In genomic region chr20:1390552-1391403, GRCh38 we compare ENCODE assay signal across 9 cellular contexts. TPM values are rescaled to one million over a fixed set of nuclear protein-coding genes. Genes with fewer than 3 reads are reported as not detected.
DNase-seq lines count a peak whose midpoint lies in the region; ATAC-seq, FAIRE-seq and TF ChIP-seq lines count a peak whose summit lies in the region.
"Had no signal": no experiment of that assay in that cellular context is flagged by ENCODE, and none has a peak within 500 bp of the region (broad histone marks: within the 10 kb centered on the region; RNA-seq: fewer than 3 reads in every experiment).

No MANE protein-coding gene starts in this region.

- peaks cover 71% of the 10 kb centered on the region for H3K79me2 ChIP-seq in keratinocyte (ENCODE audit: control insufficient read depth, insufficient read depth, low read length)

- TF ChIP-seq POLR2A in suprapubic skin (IDR thresholded peaks at IDR 0.05): no peak

- DNase-seq in activated CD4-positive, alpha-beta T cell treated with anti-CD3 and anti-CD28 coated beads, Interleukin-2, amount 10 ng/mL, durations not matched to agents 7 days and 5 days: no peak
- no peak for DNase-seq in activated CD4-positive, alpha-beta T cell treated with anti-CD3 and anti-CD28 coated beads, Interleukin-2, amount 50 U/mL, for 1 hour
- no peak for DNase-seq in activated naive CD4-positive, alpha-beta T cell treated with anti-CD3 and anti-CD28 coated beads, Interleukin-2, amount 50 U/mL, for 72 hours (ENCODE audit: low spot score in 2 of 2)
- no peak for DNase-seq in keratinocyte (ENCODE audit: low read depth, low spot score)
- no peak for DNase-seq in suprapubic skin (ENCODE audit: low spot score in 2 of 2)
- DNase-seq in amygdala (lab: John Stamatoyannopoulos, UW): no peak
- DNase-seq in NCI-H128 (lab: John Stamatoyannopoulos, UW; ENCODE audit: unreplicated experiment): no peak
- DNase-seq in pons (ENCODE audit: low spot score): no peak

- H3K4me1 Mint-ChIP-seq in activated CD4-positive, alpha-beta T cell treated with anti-CD3 and anti-CD28 coated beads, Interleukin-2, amount 10 ng/mL, durations not matched to agents 7 days and 5 days: peaks cover 68% of the 10 kb centered on the region

- H3K9me3 ChIP-seq in keratinocyte (ENCODE audit: control insufficient read depth, low read depth, low read length): no peaks in the 10 kb centered on the region
- no peaks in the 10 kb centered on the region for H3K9me3 ChIP-seq in suprapubic skin

- H3K4me2 ChIP-seq in keratinocyte (ENCODE audit: control insufficient read depth, extremely low read depth, insufficient read depth, low read depth, low read length): peak overlapping the region; percentile 70

- peaks cover 35% of the 10 kb centered on the region for H3K36me3 Mint-ChIP-seq in activated CD4-positive, alpha-beta T cell treated with anti-CD3 and anti-CD28 coated beads, Interleukin-2, amount 10 ng/mL, durations not matched to agents 7 days and 5 days (ENCODE audit: low read depth)
- H3K36me3 Mint-ChIP-seq in activated naive CD4-positive, alpha-beta T cell treated with anti-CD3 and anti-CD28 coated beads, Interleukin-2, amount 50 U/mL, for 72 hours: peaks cover 12 to 40% of the 10 kb centered on the region in 2 donors

- H3K27ac ChIP-seq in keratinocyte (ENCODE audit: control insufficient read depth, insufficient read depth, low read length) (peak overlapping the region; percentile 61), suprapubic skin (peak overlapping the region; percentile 72)
- H3K27ac ChIP-seq: cardiac muscle cell had no signal

- H3K27me3 ChIP-seq in keratinocyte (ENCODE audit: control insufficient read depth, extremely low read depth, insufficient read depth, low read length): no peaks in the 10 kb centered on the region
- peaks cover 6% of the 10 kb centered on the region for H3K27me3 ChIP-seq in suprapubic skin

- dilution Hi-C loops in keratinocyte (cut with MboI; ENCODE audit: extremely low pct_ligation_motif_present, low sequenced_read_pairs): no loop called here

- ATAC-seq in activated naive CD4-positive, alpha-beta T cell treated with anti-CD3 and anti-CD28 coated beads, Interleukin-2, amount 50 U/mL, for 72 hours: peak in 1 of 2 donors; percentile 19

- H3K4me1 ChIP-seq in keratinocyte (ENCODE audit: control insufficient read depth, extremely low read depth, insufficient read depth, low read length) (peaks cover 43% of the 10 kb centered on the region), suprapubic skin (peaks cover 57% of the 10 kb centered on the region)

- peaks cover 53% of the 10 kb centered on the region for H4K20me1 ChIP-seq in keratinocyte (ENCODE audit: control insufficient read depth, extremely low read depth, insufficient read depth, low read length)

- TF ChIP-seq EP300 in suprapubic skin (IDR thresholded peaks at IDR 0.05): no peak

- H3K9ac ChIP-seq in keratinocyte (ENCODE audit: control insufficient read depth, extremely low read depth, insufficient read depth, low read length): peak overlapping the region; percentile 76

- POLR2A ChIA-PET in activated CD4-positive, alpha-beta T cell treated with anti-CD3 and anti-CD28 coated beads, Interleukin-2, amount 10 ng/mL, durations not matched to agents 7 days and 5 days (lab: Charles Lee): no interaction called here

- 46% methylated on average over 16 of the region's 16 CpGs for WGBS in suprapubic skin

- peaks cover 9% of the 10 kb centered on the region for H3K27me3 Mint-ChIP-seq in activated CD4-positive, alpha-beta T cell treated with anti-CD3 and anti-CD28 coated beads, Interleukin-2, amount 10 ng/mL, durations not matched to agents 7 days and 5 days

- H3K4me3 ChIP-seq in keratinocyte (ENCODE audit: control insufficient read depth in 2 of 3, extremely low read depth in 1 of 3, insufficient read depth in 2 of 3, low read depth in 1 of 3, low read length in 3 of 3): peak overlapping the region; percentile 79 to 93 (median 81)
- H3K4me3 ChIP-seq in suprapubic skin: peak overlapping the region; percentile 78

- H3K27ac Mint-ChIP-seq in activated CD4-positive, alpha-beta T cell treated with anti-CD3 and anti-CD28 coated beads, Interleukin-2, amount 10 ng/mL, durations not matched to agents 7 days and 5 days: peak overlapping the region; percentile 78
- peak overlapping the region; percentile 74 to 94 for H3K27ac Mint-ChIP-seq in activated naive CD4-positive, alpha-beta T cell treated with anti-CD3 and anti-CD28 coated beads, Interleukin-2, amount 50 U/mL, for 72 hours

- H3K36me3 ChIP-seq in keratinocyte (ENCODE audit: control insufficient read depth in 2 of 2, extremely low read depth in 1 of 2, insufficient read depth in 2 of 2, low read length in 2 of 2) (peaks cover 16 to 26% of the 10 kb centered on the region in 2 experiments), suprapubic skin (no peaks in the 10 kb centered on the region)
- H3K36me3 ChIP-seq: cardiac muscle cell had no signal

- no peak for FAIRE-seq in keratinocyte (lab: Jason Lieb, UNC)

- peaks cover 12% of the 10 kb centered on the region for H3K9me1 ChIP-seq in keratinocyte (ENCODE audit: control insufficient read depth, extremely low read depth, insufficient read depth, low read length)

- H3K4me3 Mint-ChIP-seq in activated CD4-positive, alpha-beta T cell treated with anti-CD3 and anti-CD28 coated beads, Interleukin-2, amount 10 ng/mL, durations not matched to agents 7 days and 5 days: peak overlapping the region; percentile 87

- no peak overlapping the region for H2AFZ ChIP-seq in keratinocyte (ENCODE audit: control insufficient read depth, low read length)

- CTCF ChIA-PET in activated CD4-positive, alpha-beta T cell treated with anti-CD3 and anti-CD28 coated beads, Interleukin-2, amount 10 ng/mL, durations not matched to agents 7 days and 5 days (lab: Charles Lee): interaction anchor here (0.9 to 2.2 kb wide), 6 partner anchors 14 to 76 kb away, joined by 3 to 9 read pairs (median 4); partner anchors contain the start of gene NSFL1C

- H3K9me3 Mint-ChIP-seq in activated CD4-positive, alpha-beta T cell treated with anti-CD3 and anti-CD28 coated beads, Interleukin-2, amount 10 ng/mL, durations not matched to agents 7 days and 5 days: no peaks in the 10 kb centered on the region
- no peaks in the 10 kb centered on the region for H3K9me3 Mint-ChIP-seq in activated naive CD4-positive, alpha-beta T cell treated with anti-CD3 and anti-CD28 coated beads, Interleukin-2, amount 50 U/mL, for 72 hours

- TF ChIP-seq CTCF in keratinocyte (optimal IDR thresholded peaks at IDR 0.05 in 1 of 3, IDR thresholded peaks at IDR 0.05 in 1 of 3, conservative IDR thresholded peaks at IDR 0.05 in 1 of 3; ENCODE audit: extremely low read depth in 1 of 3, insufficient read depth in 2 of 3, low read length in 3 of 3) (no peak), suprapubic skin (IDR thresholded peaks at IDR 0.05) (no peak)

RNA-seq across cellular contexts. Expression of gene FKBP1A, which starts 2.1 kb away (rescaled TPM):
- total RNA-seq in activated CD4-positive, alpha-beta T cell treated with anti-CD3 and anti-CD28 coated beads, Interleukin-2, amount 10 ng/mL, durations not matched to agents 7 days and 5 days: 100 to 1,000 TPM; 207 to 238 TPM
- total RNA-seq in activated naive CD4-positive, alpha-beta T cell treated with anti-CD3 and anti-CD28 coated beads, Interleukin-2, amount 50 U/mL, for 72 hours: 100 to 1,000 TPM; 147 to 374 TPM
- 776 to 1,168 TPM (median 1,010 TPM) in 3 replicates for polyA plus RNA-seq in keratinocyte
- polyA plus RNA-seq in keratinocyte (2011; ENCODE audit: low read depth): 146 TPM
- polyA plus RNA-seq in keratinocyte (2011; cell fraction: cytosol; rRNA removed): 1,559 and 1,933 TPM in 2 replicates
- polyA plus RNA-seq in keratinocyte (2011; cell fraction: nucleus; rRNA removed): 545 and 624 TPM in 2 replicates
- 338 and 759 TPM in 2 replicates for polyA plus RNA-seq in keratinocyte (2012; ENCODE audit: low replicate concordance)
- 922 to 1,521 TPM (median 1,297 TPM) in 3 replicates for polyA minus RNA-seq in keratinocyte
- polyA minus RNA-seq in keratinocyte (2011; cell fraction: cytosol; rRNA and poly(A)+ RNA removed): 512 TPM
- polyA minus RNA-seq in keratinocyte (2011; cell fraction: nucleus; rRNA and poly(A)+ RNA removed): 117 and 213 TPM in 2 replicates
- 100 to 1,000 TPM in 3 of 4 donors, 10 to 100 TPM in 1; 100.0 to 151 (median 115) TPM for total RNA-seq in suprapubic skin
